Comparison of ENCODE assay signal across 9 cellular contexts in the genomic region with DNA sequence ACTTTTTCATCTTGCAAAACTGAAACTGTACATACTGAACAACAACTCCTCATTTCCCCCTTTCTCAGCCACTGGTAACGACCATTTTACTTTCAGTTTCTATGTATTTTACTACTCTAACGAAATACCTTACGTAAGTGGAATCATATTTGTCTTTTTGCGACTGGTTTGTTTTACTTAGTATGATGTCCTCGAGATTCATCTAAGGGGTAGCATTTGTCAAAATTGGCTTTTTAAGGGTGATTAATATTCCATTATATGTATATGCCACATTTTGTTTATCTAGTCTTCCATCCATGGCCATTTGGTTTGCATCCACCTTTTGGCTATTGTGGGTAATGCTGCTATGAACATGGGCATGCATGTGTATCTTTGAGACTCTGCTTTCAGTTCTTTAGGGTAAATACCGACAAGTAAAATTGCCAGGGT. TPM values are rescaled to one million over a fixed set of nuclear protein-coding genes. Genes with fewer than 3 reads are reported as not detected.
DNase-seq lines count a peak whose midpoint lies in the region; ATAC-seq and TF ChIP-seq lines count a peak whose summit lies in the region.
"Had no signal": no experiment of that assay in that cellular context is flagged by ENCODE, and none has a peak within 500 bp of the region (broad histone marks: within the 10 kb centered on the region; RNA-seq: fewer than 3 reads in every experiment).

No MANE protein-coding gene starts in this region.

- 66% methylated on average over 6 of the region's 6 CpGs for WGBS in esophagus muscularis mucosa

- H3K27ac ChIP-seq in esophagus muscularis mucosa (replicated peaks in 1 of 4), result peak overlapping the region in 1 of 4 donors; percentile 13
- H3K27ac ChIP-seq: RWPE1 had no signal

- H3K4me3 Mint-ChIP-seq in T-helper 1 cell treated with Interleukin-12 subunit alpha and Interleukin-12 subunit beta and Interleukin-4 antibody, amounts not matched to agents 30 μg/mL and 1 μg/mL, for 36 hours, result peak overlapping the region; percentile 86
- peak overlapping the region; percentile 86 for H3K4me3 Mint-ChIP-seq in natural killer cell

- peaks cover 5 to 32% (median 25%) of the 10 kb centered on the region in 4 donors for H3K4me1 ChIP-seq in esophagus muscularis mucosa

- TF ChIP-seq POLR2A in esophagus muscularis mucosa (IDR thresholded peaks at IDR 0.05; ENCODE audit: low read depth), result no peak

- TF ChIP-seq EP300 in esophagus muscularis mucosa (IDR thresholded peaks at IDR 0.05), result no peak

- peaks cover 61 to 100% (median 96%) of the 10 kb centered on the region in 4 donors for H3K36me3 ChIP-seq in esophagus muscularis mucosa

- DNase-seq in natural killer cell (no peak), NCI-H2171 (lab: John Stamatoyannopoulos, UW) (no peak), GDM1 (lab: John Stamatoyannopoulos, UW) (no peak), esophagus muscularis mucosa (ENCODE audit: extremely low spot score) (no peak), NCI-H446 treated with DMSO at 0.1 percent for 48 hours (lab: John Stamatoyannopoulos, UW) (no peak)

- peaks cover 61% of the 10 kb centered on the region for H3K36me3 Mint-ChIP-seq in T-helper 1 cell treated with Interleukin-12 subunit alpha and Interleukin-12 subunit beta and Interleukin-4 antibody, amounts not matched to agents 30 μg/mL and 1 μg/mL, for 36 hours (ENCODE audit: low read depth)
- H3K36me3 Mint-ChIP-seq in natural killer cell, result peaks cover 30% of the 10 kb centered on the region

- no peaks in the 10 kb centered on the region for H3K27me3 ChIP-seq in esophagus muscularis mucosa

- peaks cover 45% of the 10 kb centered on the region for H3K4me1 Mint-ChIP-seq in T-helper 1 cell treated with Interleukin-12 subunit alpha and Interleukin-12 subunit beta and Interleukin-4 antibody, amounts not matched to agents 30 μg/mL and 1 μg/mL, for 36 hours (ENCODE audit: low read depth)
- H3K4me1 Mint-ChIP-seq in natural killer cell, result peaks cover 33% of the 10 kb centered on the region in 2 donors

- no peaks in the 10 kb centered on the region for H3K27me3 Mint-ChIP-seq in T-helper 1 cell treated with Interleukin-12 subunit alpha and Interleukin-12 subunit beta and Interleukin-4 antibody, amounts not matched to agents 30 μg/mL and 1 μg/mL, for 36 hours (ENCODE audit: low read depth)
- no peaks in the 10 kb centered on the region for H3K27me3 Mint-ChIP-seq in natural killer cell (ENCODE audit: low read depth in 2 of 2)

- no peaks in the 10 kb centered on the region for H3K9me3 ChIP-seq in esophagus muscularis mucosa

- intact Hi-C loops in natural killer cell (cut with micrococcal nuclease), result loop anchor here (1.0 to 5.0 kb wide), 2 partner anchors 11 to 42 kb away; a partner anchor contains a TSS
- intact Hi-C loops in esophagus muscularis mucosa (cut with DNase I), result loop anchor here (10.0 kb wide), 1 partner anchor 145 kb away; no protein-coding TSS in a partner anchor

- ATAC-seq in GM18520 (IDR thresholded peaks at IDR 0.05; ENCODE audit: unreplicated experiment) (peak; percentile 48), HG02970 (IDR thresholded peaks at IDR 0.05; ENCODE audit: low FRiP score, unreplicated experiment) (peak; percentile 65), natural killer cell (peak; percentile 85 to 88 (median 86))

- no peaks in the 10 kb centered on the region for H3K9me3 Mint-ChIP-seq in T-helper 1 cell treated with Interleukin-12 subunit alpha and Interleukin-12 subunit beta and Interleukin-4 antibody, amounts not matched to agents 30 μg/mL and 1 μg/mL, for 36 hours
- no peaks in the 10 kb centered on the region for H3K9me3 Mint-ChIP-seq in natural killer cell

- H3K4me3 ChIP-seq in esophagus muscularis mucosa, result no peak overlapping the region

- peak overlapping the region; percentile 96 for H3K27ac Mint-ChIP-seq in T-helper 1 cell treated with Interleukin-12 subunit alpha and Interleukin-12 subunit beta and Interleukin-4 antibody, amounts not matched to agents 30 μg/mL and 1 μg/mL, for 36 hours
- peak overlapping the region; percentile 87 to 93 for H3K27ac Mint-ChIP-seq in natural killer cell

- peak; percentile 31 for TF ChIP-seq CTCF in natural killer cell (IDR thresholded peaks at IDR 0.05)
- no peak for TF ChIP-seq CTCF in esophagus muscularis mucosa (IDR thresholded peaks at IDR 0.05)

RNA-seq across cellular contexts. Expression of a gene that starts 10.4 kb away (rescaled TPM):
- 100 to 1,000 TPM; 236 to 273 (median 259) TPM for total RNA-seq in natural killer cell
- 100 to 1,000 TPM; 179 to 236 (median 205) TPM for total RNA-seq in esophagus muscularis mucosa

RNA-seq across cellular contexts. Expression of a gene that starts 33.9 kb away (rescaled TPM):
- 10 to 100 TPM; 21.4 to 38.9 (median 37.6) TPM for total RNA-seq in natural killer cell
- total RNA-seq in esophagus muscularis mucosa, result 10 to 100 TPM; 11.9 to 26.9 (median 21.2) TPM
